Comparison of ENCODE assay signal across 1 cellular context in genomic region chr19:35642312-35642711, GRCh38.
TF ChIP-seq lines count a peak whose summit lies in the region.

No MANE protein-coding gene starts in this region.

TF ChIP-seq in K562, 482 proteins besides CTCF, POLR2A, EP300 and RAD21:
- TF ChIP-seq NFRKB (IDR thresholded peaks at IDR 0.05; ENCODE audit: low read depth) (0 out of 2 replicates have a peak, but pooled peaks have one; percentile 6), CREM (IDR thresholded peaks at IDR 0.05; ENCODE audit: low read depth) (no peak), ZNF592 (IDR thresholded peaks at IDR 0.05) (peak; percentile 50; the same call in 1 of the 2 replicates)
